10 cellular contexts compared by ENCODE assay signal in the genomic region with DNA sequence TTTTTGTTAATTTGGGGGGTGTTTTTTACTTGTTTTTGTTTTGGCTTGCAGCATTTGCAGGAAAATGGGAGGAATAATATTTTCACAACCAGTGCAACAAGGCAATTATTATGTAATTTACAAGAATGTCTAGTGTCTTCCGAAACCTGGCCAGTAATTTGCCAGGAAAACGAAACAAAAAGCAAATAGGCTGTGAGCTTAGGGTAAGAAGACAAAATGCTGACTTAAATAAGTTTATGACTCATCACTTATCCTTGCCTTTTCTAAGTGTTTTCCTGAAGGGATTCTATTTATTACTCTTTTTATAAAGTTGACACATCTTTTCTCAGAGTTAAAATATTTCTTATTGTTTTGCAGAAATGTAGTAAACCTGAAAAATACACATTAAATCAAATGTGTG. TPM values are rescaled to one million over a fixed set of nuclear protein-coding genes. Genes with fewer than 3 reads are reported as not detected.
DNase-seq lines count a peak whose midpoint lies in the region; ATAC-seq and TF ChIP-seq lines count a peak whose summit lies in the region.
"Had no signal": no experiment of that assay in that cellular context is flagged by ENCODE, and none has a peak within 500 bp of the region (broad histone marks: within the 10 kb centered on the region; RNA-seq: fewer than 3 reads in every experiment).

No MANE protein-coding gene starts in this region.

- no peaks in the 10 kb centered on the region for H3K36me3 ChIP-seq in aorta (ENCODE audit: control insufficient read depth in 1 of 2, insufficient read depth in 2 of 2, low read length in 1 of 2)
- H3K36me3 ChIP-seq: uterus had no signal

- peak overlapping the region; percentile 36 for H3K4me3 Mint-ChIP-seq in activated CD8-positive, alpha-beta memory T cell treated with anti-CD3 and anti-CD28 coated beads, Interleukin-2, amount 10 ng/mL, durations not matched to agents 7 days and 5 days
- H3K4me3 Mint-ChIP-seq: CD4-positive, CD25-positive, alpha-beta regulatory T cell had no signal

- H3K9me3 Mint-ChIP-seq in activated CD8-positive, alpha-beta memory T cell treated with anti-CD3 and anti-CD28 coated beads, Interleukin-2, amount 10 ng/mL, durations not matched to agents 7 days and 5 days (ENCODE audit: low read depth): no peaks in the 10 kb centered on the region

- H3K4me1 Mint-ChIP-seq in activated CD8-positive, alpha-beta memory T cell treated with anti-CD3 and anti-CD28 coated beads, Interleukin-2, amount 10 ng/mL, durations not matched to agents 7 days and 5 days: peaks cover 2% of the 10 kb centered on the region
- H3K4me1 Mint-ChIP-seq: CD4-positive, CD25-positive, alpha-beta regulatory T cell had no signal

- CTCF ChIA-PET in activated CD8-positive, alpha-beta memory T cell treated with anti-CD3 and anti-CD28 coated beads, Interleukin-2, amount 10 ng/mL, durations not matched to agents 7 days and 5 days (lab: Charles Lee): no interaction called here
- CTCF ChIA-PET in RWPE1 (lab: Yijun Ruan, JAX): interaction anchor here (0.9 kb wide), 1 partner anchor 23 kb away, joined by 3 read pairs; no protein-coding TSS in a partner anchor

- no peak overlapping the region for H3K27ac Mint-ChIP-seq in activated CD8-positive, alpha-beta memory T cell treated with anti-CD3 and anti-CD28 coated beads, Interleukin-2, amount 10 ng/mL, durations not matched to agents 7 days and 5 days
- H3K27ac Mint-ChIP-seq: CD4-positive, CD25-positive, alpha-beta regulatory T cell had no signal

- H3K36me3 Mint-ChIP-seq in activated CD8-positive, alpha-beta memory T cell treated with anti-CD3 and anti-CD28 coated beads, Interleukin-2, amount 10 ng/mL, durations not matched to agents 7 days and 5 days: no peaks in the 10 kb centered on the region
- H3K36me3 Mint-ChIP-seq: CD4-positive, CD25-positive, alpha-beta regulatory T cell had no signal

- ATAC-seq in activated CD8-positive, alpha-beta memory T cell treated with anti-CD3 and anti-CD28 coated beads, Interleukin-2, amount 10 ng/mL, durations not matched to agents 7 days and 5 days: no peak
- ATAC-seq in aorta (ENCODE audit: low FRiP score) (peak; percentile 85), HG02840 (IDR thresholded peaks at IDR 0.05; ENCODE audit: low FRiP score, unreplicated experiment) (no peak)

- no peak for DNase-seq in activated CD8-positive, alpha-beta memory T cell treated with anti-CD3 and anti-CD28 coated beads, Interleukin-2, amount 10 ng/mL, durations not matched to agents 7 days and 5 days
- no peak for DNase-seq in activated CD8-positive, alpha-beta memory T cell treated with anti-CD3 and anti-CD28 coated beads, Interleukin-2, amount 50 U/mL, for 4 hours
- DNase-seq in RWPE1 (ENCODE audit: low spot score): peak; percentile 54
- peak; percentile 10 for DNase-seq in glomerular endothelial cell (ENCODE audit: extremely low read depth, low read depth, low spot score)
- no peak for DNase-seq in aorta
- DNase-seq in GM20000 (ENCODE audit: low spot score): no peak
- DNase-seq in nucleus accumbens (lab: John Stamatoyannopoulos, UW): no peak
- DNase-seq: CD4-positive, CD25-positive, alpha-beta regulatory T cell; uterus had no signal

- POLR2A ChIA-PET in RWPE1 (lab: Yijun Ruan, JAX; ENCODE audit: low non-redundant PET): no interaction called here

- H3K27me3 ChIP-seq in aorta (ENCODE audit: control insufficient read depth in 1 of 2, insufficient read depth in 2 of 2, low read length in 1 of 2): no peaks in the 10 kb centered on the region
- H3K27me3 ChIP-seq: uterus had no signal

- TF ChIP-seq CTCF in RWPE1 (conservative IDR thresholded peaks at IDR 0.05; ENCODE audit: low read depth) (no peak), GM20000 (IDR thresholded peaks at IDR 0.05; ENCODE audit: extremely low read depth, missing control alignments) (no peak)

- intact Hi-C loops in aorta (cut with DNase I): no loop called here

- 38 to 47% methylated on average over 2 of the region's 2 CpGs for WGBS in aorta, 2 donors

- H3K9me3 ChIP-seq in aorta (ENCODE audit: control insufficient read depth, low read length): no peaks in the 10 kb centered on the region
- H3K9me3 ChIP-seq: uterus had no signal

- H3K4me1 ChIP-seq in aorta (ENCODE audit: control insufficient read depth in 1 of 2, insufficient read depth in 2 of 2, low read length in 2 of 2): no peaks in the 10 kb centered on the region
- H3K4me1 ChIP-seq: uterus had no signal

- no peak overlapping the region for H3K27ac ChIP-seq in RWPE1
- no peak overlapping the region for H3K27ac ChIP-seq in aorta (ENCODE audit: low read depth in 1 of 2, low read length in 2 of 2)
- H3K27ac ChIP-seq: uterus had no signal

- H3K4me3 ChIP-seq in aorta (ENCODE audit: low read length in 2 of 2): no peak overlapping the region
- H3K4me3 ChIP-seq: uterus had no signal

- no peaks in the 10 kb centered on the region for H3K27me3 Mint-ChIP-seq in activated CD8-positive, alpha-beta memory T cell treated with anti-CD3 and anti-CD28 coated beads, Interleukin-2, amount 10 ng/mL, durations not matched to agents 7 days and 5 days
- H3K27me3 Mint-ChIP-seq: CD4-positive, CD25-positive, alpha-beta regulatory T cell had no signal

RNA-seq across cellular contexts. Expression of gene KCNT2, which starts 49.8 kb away (rescaled TPM):
- total RNA-seq in activated CD8-positive, alpha-beta memory T cell treated with anti-CD3 and anti-CD28 coated beads, Interleukin-2, amount 10 ng/mL, durations not matched to agents 7 days and 5 days: not detected
- total RNA-seq in glomerular endothelial cell (0.05 and 0.41 TPM in 2 replicates), aorta (10 to 100 TPM; 13.8 to 18.8 TPM)
- polyA plus RNA-seq in aorta: 10 to 100 TPM in 1 of 2 donors, 1 to 10 TPM in 1; 3.0 to 23.3 TPM
- total RNA-seq: CD4-positive, CD25-positive, alpha-beta regulatory T cell had no signal
- polyA plus RNA-seq: CD4-positive, CD25-positive, alpha-beta regulatory T cell had no signal

Comparison
In these comparisons a context has a peak if more than half of its experiments do, and no peak if none do; other contexts are left out.
1. DNase-seq: peak in RWPE1 (single experiment) and glomerular endothelial cell (single experiment); none in activated CD8-positive, alpha-beta memory T cell treated with anti-CD3 and anti-CD28 coated beads, Interleukin-2, amount 10 ng/mL, durations not matched to agents 7 days and 5 days (single experiment), activated CD8-positive, alpha-beta memory T cell treated with anti-CD3 and anti-CD28 coated beads, Interleukin-2, amount 50 U/mL, for 4 hours (single experiment), aorta (0 of 2), GM20000 (single experiment) and nucleus accumbens (0 of 56).
2. RNA of gene KCNT2, which starts 49.8 kb away (total RNA-seq): 13.8 to 18.8 TPM in aorta; 0.05 to 0.41 TPM in glomerular endothelial cell and not detected in activated CD8-positive, alpha-beta memory T cell treated with anti-CD3 and anti-CD28 coated beads, Interleukin-2, amount 10 ng/mL, durations not matched to agents 7 days and 5 days; every median in the first group is over 10 times any median in the second.